In the genomic region with DNA sequence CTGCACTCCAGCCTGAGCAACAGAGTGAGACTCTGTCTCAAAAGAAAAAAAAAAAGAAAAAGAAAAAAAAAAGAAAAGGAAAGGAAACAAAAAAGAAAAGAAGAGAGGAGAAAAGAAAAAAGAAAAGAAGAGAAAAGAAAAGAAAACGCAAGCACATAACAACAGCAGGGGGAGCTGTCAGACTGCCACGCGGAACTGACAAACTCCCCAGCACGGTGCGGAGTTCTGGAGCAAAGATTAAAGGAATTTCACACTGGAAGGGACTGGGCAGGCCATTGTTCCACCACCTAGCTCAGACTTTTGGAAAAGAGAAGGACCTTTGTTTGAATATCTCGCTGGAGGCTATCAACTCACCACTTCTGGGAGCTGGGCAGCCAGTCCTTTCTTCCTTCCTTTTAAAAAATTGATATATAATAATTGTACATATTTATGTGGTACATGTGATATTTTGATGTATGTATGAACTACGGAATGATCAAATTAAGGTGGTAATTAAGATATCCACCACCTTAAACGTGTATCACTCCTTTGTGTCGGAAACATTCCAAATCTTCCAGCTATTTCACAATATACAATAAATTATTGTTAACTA, we compare ENCODE assay signal across 9 cellular contexts. TPM values are rescaled to one million over a fixed set of nuclear protein-coding genes. Genes with fewer than 3 reads are reported as not detected.
DNase-seq lines count a peak whose midpoint lies in the region; ATAC-seq and TF ChIP-seq lines count a peak whose summit lies in the region.
"Had no signal": no experiment of that assay in that cellular context is flagged by ENCODE, and none has a peak within 500 bp of the region (broad histone marks: within the 10 kb centered on the region; RNA-seq: fewer than 3 reads in every experiment).

No MANE protein-coding gene starts in this region.

- H3K4me1 ChIP-seq in CD8-positive, alpha-beta T cell (ENCODE audit: insufficient read depth, low read length) = no peaks in the 10 kb centered on the region

- no peak overlapping the region for H3K27ac Mint-ChIP-seq in CD8-positive, alpha-beta T cell
- H3K27ac Mint-ChIP-seq: activated naive CD8-positive, alpha-beta T cell treated with anti-CD3 and anti-CD28 coated beads, Interleukin-2, amount 10 ng/mL, durations not matched to agents 7 days and 5 days had no signal

- no peaks in the 10 kb centered on the region for H3K9me3 ChIP-seq in CD8-positive, alpha-beta T cell (ENCODE audit: low read length)

- H3K27ac ChIP-seq in CD8-positive, alpha-beta T cell (ENCODE audit: low read depth, low read length) = no peak overlapping the region

- H3K36me3 Mint-ChIP-seq in CD8-positive, alpha-beta T cell = no peaks in the 10 kb centered on the region
- H3K36me3 Mint-ChIP-seq: activated naive CD8-positive, alpha-beta T cell treated with anti-CD3 and anti-CD28 coated beads, Interleukin-2, amount 10 ng/mL, durations not matched to agents 7 days and 5 days had no signal

- H3K36me3 ChIP-seq in CD8-positive, alpha-beta T cell (ENCODE audit: insufficient read depth, low read length) = no peaks in the 10 kb centered on the region

- peak; percentile 1 for DNase-seq in activated T-cell treated with anti-CD3 and anti-CD28 coated beads for 48 hours (ENCODE audit: low read depth)
- DNase-seq in activated T-cell treated with anti-CD3 and anti-CD28 coated beads, Interleukin-2, amount 50 U/mL, for 1 hour = no peak
- DNase-seq in NCI-H524 (lab: John Stamatoyannopoulos, UW) = peak; percentile 58 to 73
- peak; percentile 47 for DNase-seq in dedifferentiated amniotic fluid mesenchymal stem cell (ENCODE audit: extremely low spot score)
- peak; percentile 42 for DNase-seq in myocyte (ENCODE audit: low read depth)
- no peak for DNase-seq in CD8-positive, alpha-beta T cell
- DNase-seq in NK-92 (lab: John Stamatoyannopoulos, UW; ENCODE audit: unreplicated experiment) = no peak
- DNase-seq in central memory CD4-positive, alpha-beta T cell = no peak
- DNase-seq: activated naive CD8-positive, alpha-beta T cell treated with anti-CD3 and anti-CD28 coated beads, Interleukin-2, amount 10 ng/mL, durations not matched to agents 7 days and 5 days had no signal

- no peak overlapping the region for H3K4me3 Mint-ChIP-seq in CD8-positive, alpha-beta T cell
- H3K4me3 Mint-ChIP-seq: activated naive CD8-positive, alpha-beta T cell treated with anti-CD3 and anti-CD28 coated beads, Interleukin-2, amount 10 ng/mL, durations not matched to agents 7 days and 5 days had no signal

- peaks cover 8% of the 10 kb centered on the region for H3K27me3 Mint-ChIP-seq in CD8-positive, alpha-beta T cell (ENCODE audit: low read depth)

- POLR2A ChIA-PET in CD8-positive, alpha-beta T cell (lab: Charles Lee) = no interaction called here

- intact Hi-C loops in CD8-positive, alpha-beta T cell (cut with DNase I, micrococcal nuclease) = loop anchor here in 1 of 2 experiments (10.0 kb wide), 1 partner anchor 1039 kb away; no protein-coding TSS in a partner anchor

- no peak for TF ChIP-seq CTCF in CD8-positive, alpha-beta T cell (IDR thresholded peaks at IDR 0.05)

- H3K4me1 Mint-ChIP-seq in CD8-positive, alpha-beta T cell (ENCODE audit: low read depth) = peaks cover 2% of the 10 kb centered on the region
- H3K4me1 Mint-ChIP-seq: activated naive CD8-positive, alpha-beta T cell treated with anti-CD3 and anti-CD28 coated beads, Interleukin-2, amount 10 ng/mL, durations not matched to agents 7 days and 5 days had no signal

- CTCF ChIA-PET in CD8-positive, alpha-beta T cell (lab: Charles Lee) = interaction anchor here (0.6 kb wide), 1 partner anchor 102 kb away, joined by 3 read pairs; no protein-coding TSS in a partner anchor

- H3K9me3 Mint-ChIP-seq in CD8-positive, alpha-beta T cell = no peaks in the 10 kb centered on the region

- no peak overlapping the region for H3K4me3 ChIP-seq in CD8-positive, alpha-beta T cell (ENCODE audit: low read depth, low read length)

- no peaks in the 10 kb centered on the region for H3K27me3 ChIP-seq in CD8-positive, alpha-beta T cell (ENCODE audit: insufficient read depth, low read length)

- no peak for ATAC-seq in CD8-positive, alpha-beta T cell

RNA-seq across cellular contexts. Expression of a gene that starts 40.5 kb away (rescaled TPM):
- not detected in 2 replicates for total RNA-seq in myocyte
- polyA plus RNA-seq in myocyte (2012) = not detected
- total RNA-seq in CD8-positive, alpha-beta T cell = not detected
- total RNA-seq: activated naive CD8-positive, alpha-beta T cell treated with anti-CD3 and anti-CD28 coated beads, Interleukin-2, amount 10 ng/mL, durations not matched to agents 7 days and 5 days had no signal

Comparison
In these comparisons a context has a peak if more than half of its experiments do, and no peak if none do; other contexts are left out.
1. DNase-seq: peak in activated T-cell treated with anti-CD3 and anti-CD28 coated beads for 48 hours (single experiment), NCI-H524 (2 of 2), dedifferentiated amniotic fluid mesenchymal stem cell (single experiment) and myocyte (single experiment); none in activated T-cell treated with anti-CD3 and anti-CD28 coated beads, Interleukin-2, amount 50 U/mL, for 1 hour (single experiment), CD8-positive, alpha-beta T cell (0 of 7), NK-92 (single experiment) and central memory CD4-positive, alpha-beta T cell (single experiment).